Comparison of ENCODE assay signal across 23 cellular contexts in genomic region chr2:14951569-14952285, GRCh38.
"Had no signal": no experiment of that assay in that cellular context is flagged by ENCODE, and none has a peak within 500 bp of the region (broad histone marks: within the 10 kb centered on the region; RNA-seq: fewer than 3 reads in every experiment).

No MANE protein-coding gene starts in this region.

- H3K4me3 ChIP-seq: SJSA1 had no signal

- H3K27ac Mint-ChIP-seq: activated CD4-positive, alpha-beta memory T cell treated with anti-CD3 and anti-CD28 coated beads, Interleukin-2, amount 10 ng/mL, durations not matched to agents 7 days and 5 days; activated CD4-positive, alpha-beta T cell treated with anti-CD3 and anti-CD28 coated beads for 36 hours; activated naive CD4-positive, alpha-beta T cell treated with anti-CD3 and anti-CD28 coated beads for 36 hours; activated naive CD8-positive, alpha-beta T cell; activated T-helper 17 cell treated with anti-CD3 and anti-CD28 coated beads, Interleukin-2, amount 50 U/mL, for 72 hours; brain; T-helper 17 cell had no signal

- H3K27ac ChIP-seq: SJSA1 had no signal

- H3K4me1 Mint-ChIP-seq: activated CD4-positive, alpha-beta memory T cell treated with anti-CD3 and anti-CD28 coated beads, Interleukin-2, amount 10 ng/mL, durations not matched to agents 7 days and 5 days; activated CD4-positive, alpha-beta T cell treated with anti-CD3 and anti-CD28 coated beads for 36 hours; activated T-helper 17 cell treated with anti-CD3 and anti-CD28 coated beads, Interleukin-2, amount 50 U/mL, for 72 hours; T-helper 17 cell had no signal

- H3K36me3 Mint-ChIP-seq: activated naive CD8-positive, alpha-beta T cell; brain had no signal

- ATAC-seq: activated CD4-positive, alpha-beta T cell treated with anti-CD3 and anti-CD28 coated beads for 36 hours; activated T-helper 17 cell treated with anti-CD3 and anti-CD28 coated beads, Interleukin-2, amount 50 U/mL, for 72 hours; T-helper 17 cell had no signal

- H3K9me3 ChIP-seq: SJSA1 had no signal

- H3K4me1 ChIP-seq: SJSA1 had no signal

- DNase-seq: activated CD4-positive, alpha-beta memory T cell treated with anti-CD3 and anti-CD28 coated beads, Interleukin-2, amount 10 ng/mL, durations not matched to agents 7 days and 5 days; activated CD4-positive, alpha-beta T cell treated with anti-CD3 and anti-CD28 coated beads for 36 hours; activated CD4-positive, alpha-beta T cell treated with anti-CD3 and anti-CD28 coated beads, Interleukin-2, amount 50 U/mL, for 1 hour; activated gamma-delta T cell; activated naive CD4-positive, alpha-beta T cell treated with anti-CD3 and anti-CD28 coated beads for 36 hours; activated T-cell treated with anti-CD3 and anti-CD28 coated beads for 4 hours; activated T-cell treated with anti-CD3 and anti-CD28 coated beads, Interleukin-2, amount 50 U/mL, for 48 hours; amygdala; NCI-H1105 treated with DMSO at 0.1 percent for 48 hours; NCI-H1436 treated with DMSO at 0.1 percent for 48 hours; NCI-H1930; NCI-H2107; NCI-H2171 treated with DMSO at 0.1 percent for 48 hours; NCI-H226; NCI-H526; RPMI8226; SHP77; T-helper 17 cell; T-helper 9 cell had no signal

- H3K4me3 Mint-ChIP-seq: activated CD4-positive, alpha-beta memory T cell treated with anti-CD3 and anti-CD28 coated beads, Interleukin-2, amount 10 ng/mL, durations not matched to agents 7 days and 5 days; activated CD4-positive, alpha-beta T cell treated with anti-CD3 and anti-CD28 coated beads for 36 hours; activated naive CD4-positive, alpha-beta T cell treated with anti-CD3 and anti-CD28 coated beads for 36 hours; activated naive CD8-positive, alpha-beta T cell; activated T-helper 17 cell treated with anti-CD3 and anti-CD28 coated beads, Interleukin-2, amount 50 U/mL, for 72 hours; brain; T-helper 17 cell had no signal

- H3K27me3 ChIP-seq: SJSA1 had no signal

- H3K36me3 ChIP-seq: SJSA1 had no signal
